Comparison of ENCODE assay signal across 1 cellular context in genomic region chr7:127629268-127629854, GRCh38.
TF ChIP-seq lines count a peak whose summit lies in the region.

No MANE protein-coding gene starts in this region.

TF ChIP-seq in H1, 55 proteins besides CTCF, POLR2A, EP300 and RAD21:
- TF ChIP-seq JUND (IDR thresholded peaks at IDR 0.05; ENCODE audit: low read length) (0 out of 2 replicates have a peak, but pooled peaks have one; percentile 14), TAF1 (IDR thresholded peaks at IDR 0.05; ENCODE audit: low read depth, low read length) (peak; percentile 28; the same call in 1 of the 2 replicates), CHD2 (IDR thresholded peaks at IDR 0.05; ENCODE audit: low read length) (no peak), SRF (IDR thresholded peaks at IDR 0.05; ENCODE audit: low read depth, low read length) (0 out of 2 replicates have a peak, but pooled peaks have one; percentile 14), HDAC2 (IDR thresholded peaks at IDR 0.05; ENCODE audit: borderline replicate concordance in 1 of 2, low read depth in 2 of 2, low read length in 2 of 2) (0 out of 4 replicates have a peak, but pooled peaks of 1 of the 2 experiments have one; percentile 59), HDAC6 (IDR thresholded peaks at IDR 0.05; ENCODE audit: low read depth, low read length) (no peak), TAF7 (optimal IDR thresholded peaks at IDR 0.05; ENCODE audit: borderline replicate concordance, low read depth, low read length) (peak; percentile 33), YY1 (IDR thresholded peaks at IDR 0.05; ENCODE audit: low read depth, low read length) (0 out of 2 replicates have a peak, but pooled peaks have one; percentile 26), CREB1 (IDR thresholded peaks at IDR 0.05) (no peak), SIN3A (conservative IDR thresholded peaks at IDR 0.05 in 1 of 2, IDR thresholded peaks at IDR 0.05 in 1 of 2; ENCODE audit: low read depth in 1 of 2, low read length in 2 of 2) (peak; percentile 67; a peak in 1 of 4 replicates)
TF ChIP-seq in H1: peak in this region for 7.
